Comparison of ENCODE assay signal across 26 cellular contexts in genomic region chr5:81077105-81077504, GRCh38.
"Had no signal": no experiment of that assay in that cellular context is flagged by ENCODE, and none has a peak within 500 bp of the region (broad histone marks: within the 10 kb centered on the region; RNA-seq: fewer than 3 reads in every experiment).

No MANE protein-coding gene starts in this region.

- ATAC-seq: stimulated activated effector memory CD8-positive, alpha-beta T cell treated with anti-CD3 and anti-CD28 coated beads, Interleukin-12 subunit alpha, Interleukin-12 subunit beta, amount 100 ng/mL, for 72 hours; stimulated activated memory B cell treated with anti-CD40 and anti-IgM and Interleukin-4, amounts not matched to agents 10 μg/mL and 1 μg/mL and 100 μg/mL, for 72 hours; stimulated activated naive CD8-positive, alpha-beta T cell treated with anti-CD3 and anti-CD28 coated beads, Interleukin-15, amount 100 ng/mL, for 72 hours; stimulated activated naive CD8-positive, alpha-beta T cell treated with anti-CD3 and anti-CD28 coated beads, Interleukin-15, Interleukin-2, amounts not matched to agents 100 U/mL and 50 U/mL, for 24 hours; upper lobe of right lung had no signal

- H3K9me3 ChIP-seq: suprapubic skin, testis, thoracic aorta, thyroid gland, transverse colon, upper lobe of right lung, uterus, vagina had no signal

- H3K36me3 ChIP-seq: suprapubic skin, thoracic aorta, tibial artery, transverse colon, upper lobe of right lung, uterus, vagina had no signal

- H3K27ac ChIP-seq: stomach, suprapubic skin, testis, thoracic aorta, thyroid gland, tibial artery, tibial nerve, transverse colon, upper lobe of left lung, upper lobe of right lung, uterus, vagina had no signal

- H3K4me1 ChIP-seq: stomach, suprapubic skin, testis, thyroid gland, tibial artery, tibial nerve, transverse colon, upper lobe of left lung, upper lobe of right lung, uterus, vagina had no signal

- DNase-seq: stimulated activated CD4-positive, alpha-beta T cell treated with anti-CD3 and anti-CD28 coated beads, Interleukin-2, amount 100 ng/mL, for 48 hours; stimulated activated CD4-positive, alpha-beta T cell treated with anti-CD3 and anti-CD28 coated beads, Interleukin-4, amount 100 ng/mL, for 1 hour; stimulated activated CD4-positive, alpha-beta T cell treated with anti-CD3 and anti-CD28 coated beads, Interleukin-4, amount 100 ng/mL, for 24 hours; stimulated activated CD4-positive, alpha-beta T cell treated with anti-CD3 and anti-CD28 coated beads, Interleukin-4, amount 100 ng/mL, for 4 hours; stimulated activated CD8-positive, alpha-beta memory T cell treated with anti-CD3 and anti-CD28 coated beads, Interleukin-4, amount 100 ng/mL, for 48 hours; stimulated activated naive B cell treated with anti-CD40 and anti-IgM and Interleukin-4, amounts not matched to agents 10 μg/mL and 1 μg/mL and 100 μg/mL, for 72 hours; stimulated activated naive CD4-positive, alpha-beta T cell; stimulated activated naive CD4-positive, alpha-beta T cell treated with Interleukin-2 at 50 U/mL for 16 hours; stimulated activated naive CD8-positive, alpha-beta T cell treated with anti-CD3 and anti-CD28 coated beads, Interleukin-15, amount 100 ng/mL, for 72 hours; stimulated activated naive CD8-positive, alpha-beta T cell treated with anti-CD3 and anti-CD28 coated beads, Interleukin-15, Interleukin-2, amounts not matched to agents 100 U/mL and 50 U/mL, for 24 hours; stomach; substantia nigra; testis; thyroid gland; tibial artery; transverse colon; trophoblast cell; upper lobe of left lung; upper lobe of right lung; uterus had no signal

- H3K27me3 ChIP-seq: stomach, suprapubic skin, testis, thyroid gland, tibial artery, tibial nerve, transverse colon, upper lobe of left lung, upper lobe of right lung, uterus, vagina had no signal

- H3K4me3 ChIP-seq: stomach, suprapubic skin, testis, thoracic aorta, thyroid gland, tibial artery, tibial nerve, transverse colon, upper lobe of left lung, upper lobe of right lung, uterus, vagina had no signal
